1 cellular context compared by ENCODE assay signal in the genomic region with DNA sequence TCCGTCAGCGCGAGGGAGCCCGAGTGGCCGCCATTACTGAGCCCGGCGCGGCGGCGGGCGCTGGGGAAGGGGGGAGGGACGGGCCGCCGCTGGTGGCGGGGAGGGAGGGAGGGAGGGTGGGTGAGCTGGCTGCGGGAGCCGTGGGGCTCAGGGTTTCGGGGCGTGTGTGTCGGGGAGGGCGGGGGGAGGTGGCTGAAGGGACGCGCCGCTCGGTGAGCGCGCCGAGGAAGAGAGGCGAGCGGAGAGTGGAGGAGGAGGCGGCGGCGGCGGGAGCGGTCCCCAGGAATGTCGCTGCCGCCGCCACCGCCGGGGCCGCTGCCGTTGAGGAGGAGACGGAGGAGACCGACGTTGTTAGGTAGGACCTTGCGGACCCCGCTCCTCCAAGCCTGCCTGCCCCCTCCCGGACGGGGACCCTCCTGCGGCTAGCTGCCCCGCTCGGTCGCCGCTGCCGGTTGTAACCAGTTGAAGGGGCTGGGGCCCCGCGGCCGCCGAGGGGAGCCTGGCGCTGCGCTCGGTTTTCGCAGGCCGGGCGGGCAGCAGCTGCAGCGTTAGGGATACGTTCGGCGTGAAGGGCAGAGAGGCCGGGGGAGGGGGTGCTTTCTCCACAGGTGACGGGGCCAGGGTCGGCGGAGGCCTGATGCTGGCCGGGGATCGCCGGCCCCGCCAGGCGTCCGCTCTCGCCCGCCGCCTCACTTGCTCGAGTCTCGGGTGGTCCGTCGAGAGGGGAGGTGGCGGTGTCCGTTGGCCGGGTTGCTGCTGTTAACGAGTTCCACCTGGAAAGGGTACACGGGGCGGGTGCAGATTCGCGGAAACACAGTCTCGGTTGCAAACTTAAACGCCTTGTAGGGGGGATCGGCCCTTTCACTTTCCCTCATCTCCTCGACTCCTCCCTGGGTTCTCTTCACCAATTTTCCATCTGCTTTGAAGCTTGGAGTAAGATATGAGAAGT.
TF ChIP-seq lines count a peak whose summit lies in the region.

Gene ARHGAP5 (plus strand): TSS at position 224 of the 949 bp plus-strand sequence. CDS start 13,366 bp downstream, outside the sequence.

TF ChIP-seq in HepG2, 621 proteins besides CTCF, POLR2A, EP300 and RAD21 (continued from another document and continues in another):
- peak; percentile 78; the same call in 1 of the 2 replicates for TF ChIP-seq TIGD3 (CRISPR knock-in tag; IDR thresholded peaks at IDR 0.05; ENCODE audit: borderline replicate concordance)
- peak; percentile 45; the same call in 1 of the 2 replicates for TF ChIP-seq POLR2AphosphoS5 (IDR thresholded peaks at IDR 0.05; ENCODE audit: low read depth, low read length)
- TF ChIP-seq ZNF616 (CRISPR knock-in tag; IDR thresholded peaks at IDR 0.05; ENCODE audit: low read depth) = peak; percentile 94; the same call in 1 of the 2 replicates
- peak; percentile 77 for TF ChIP-seq MXD1 (CRISPR knock-in tag; IDR thresholded peaks at IDR 0.05)
- TF ChIP-seq, protein P1, sequence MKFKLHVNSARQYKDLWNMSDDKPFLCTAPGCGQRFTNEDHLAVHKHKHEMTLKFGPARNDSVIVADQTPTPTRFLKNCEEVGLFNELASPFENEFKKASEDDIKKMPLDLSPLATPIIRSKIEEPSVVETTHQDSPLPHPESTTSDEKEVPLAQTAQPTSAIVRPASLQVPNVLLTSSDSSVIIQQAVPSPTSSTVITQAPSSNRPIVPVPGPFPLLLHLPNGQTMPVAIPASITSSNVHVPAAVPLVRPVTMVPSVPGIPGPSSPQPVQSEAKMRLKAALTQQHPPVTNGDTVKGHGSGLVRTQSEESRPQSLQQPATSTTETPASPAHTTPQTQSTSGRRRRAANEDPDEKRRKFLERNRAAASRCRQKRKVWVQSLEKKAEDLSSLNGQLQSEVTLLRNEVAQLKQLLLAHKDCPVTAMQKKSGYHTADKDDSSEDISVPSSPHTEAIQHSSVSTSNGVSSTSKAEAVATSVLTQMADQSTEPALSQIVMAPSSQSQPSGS (CRISPR knock-in tag; IDR thresholded peaks at IDR 0.05) = no peak; the same call in 1 of the 2 replicates
- peak; percentile 82 for TF ChIP-seq YEATS4 (CRISPR knock-in tag; IDR thresholded peaks at IDR 0.05; ENCODE audit: borderline replicate concordance)
- no peak for TF ChIP-seq GTF3A (CRISPR knock-in tag; conservative IDR thresholded peaks at IDR 0.05)
- peak; percentile 80 for TF ChIP-seq HNRNPH1 (optimal IDR thresholded peaks at IDR 0.05; ENCODE audit: low read depth, low read length)
- TF ChIP-seq SP1 (IDR thresholded peaks at IDR 0.05) = no peak
- TF ChIP-seq SP1 (CRISPR knock-in tag; IDR thresholded peaks at IDR 0.05) = peak; percentile 17; the same call in 1 of the 2 replicates
- no peak for TF ChIP-seq KIAA2018 (CRISPR knock-in tag; IDR thresholded peaks at IDR 0.05; ENCODE audit: borderline replicate concordance)
- no peak for TF ChIP-seq RCOR2 (CRISPR knock-in tag; IDR thresholded peaks at IDR 0.05)
- no peak for TF ChIP-seq PHF5A (CRISPR knock-in tag; IDR thresholded peaks at IDR 0.05; ENCODE audit: low read depth, unreplicated experiment)
- TF ChIP-seq ZNF775 (CRISPR knock-in tag; IDR thresholded peaks at IDR 0.05; ENCODE audit: borderline replicate concordance) = no peak; the same call in 1 of the 2 replicates
- TF ChIP-seq ZNF33B (CRISPR knock-in tag; IDR thresholded peaks at IDR 0.05) = peak; percentile 85; the same call in 1 of the 2 replicates
- peak; percentile 10; the same call in 1 of the 2 replicates for TF ChIP-seq SP2 (CRISPR knock-in tag; IDR thresholded peaks at IDR 0.05)
- TF ChIP-seq ZNF549 (CRISPR knock-in tag; IDR thresholded peaks at IDR 0.05) = 0 out of 2 replicates have a peak, but pooled peaks have one; percentile 17
- TF ChIP-seq, protein P2, sequence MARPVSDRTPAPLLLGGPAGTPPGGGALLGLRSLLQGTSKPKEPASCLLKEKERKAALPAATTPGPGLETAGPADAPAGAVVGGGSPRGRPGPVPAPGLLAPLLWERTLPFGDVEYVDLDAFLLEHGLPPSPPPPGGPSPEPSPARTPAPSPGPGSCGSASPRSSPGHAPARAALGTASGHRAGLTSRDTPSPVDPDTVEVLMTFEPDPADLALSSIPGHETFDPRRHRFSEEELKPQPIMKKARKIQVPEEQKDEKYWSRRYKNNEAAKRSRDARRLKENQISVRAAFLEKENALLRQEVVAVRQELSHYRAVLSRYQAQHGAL (CRISPR knock-in tag; IDR thresholded peaks at IDR 0.05; ENCODE audit: not compliant biosample characterization) = no peak
- TF ChIP-seq, protein P3, sequence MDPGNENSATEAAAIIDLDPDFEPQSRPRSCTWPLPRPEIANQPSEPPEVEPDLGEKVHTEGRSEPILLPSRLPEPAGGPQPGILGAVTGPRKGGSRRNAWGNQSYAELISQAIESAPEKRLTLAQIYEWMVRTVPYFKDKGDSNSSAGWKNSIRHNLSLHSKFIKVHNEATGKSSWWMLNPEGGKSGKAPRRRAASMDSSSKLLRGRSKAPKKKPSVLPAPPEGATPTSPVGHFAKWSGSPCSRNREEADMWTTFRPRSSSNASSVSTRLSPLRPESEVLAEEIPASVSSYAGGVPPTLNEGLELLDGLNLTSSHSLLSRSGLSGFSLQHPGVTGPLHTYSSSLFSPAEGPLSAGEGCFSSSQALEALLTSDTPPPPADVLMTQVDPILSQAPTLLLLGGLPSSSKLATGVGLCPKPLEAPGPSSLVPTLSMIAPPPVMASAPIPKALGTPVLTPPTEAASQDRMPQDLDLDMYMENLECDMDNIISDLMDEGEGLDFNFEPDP (CRISPR knock-in tag; conservative IDR thresholded peaks at IDR 0.05) = 0 out of 2 replicates have a peak, but pooled peaks have one; percentile 53
- no peak for TF ChIP-seq ASH2L (IDR thresholded peaks at IDR 0.05; ENCODE audit: insufficient read length, low read depth, low read length)
- TF ChIP-seq KLF13 (CRISPR knock-in tag; IDR thresholded peaks at IDR 0.05) = no peak
- TF ChIP-seq, protein P4, sequence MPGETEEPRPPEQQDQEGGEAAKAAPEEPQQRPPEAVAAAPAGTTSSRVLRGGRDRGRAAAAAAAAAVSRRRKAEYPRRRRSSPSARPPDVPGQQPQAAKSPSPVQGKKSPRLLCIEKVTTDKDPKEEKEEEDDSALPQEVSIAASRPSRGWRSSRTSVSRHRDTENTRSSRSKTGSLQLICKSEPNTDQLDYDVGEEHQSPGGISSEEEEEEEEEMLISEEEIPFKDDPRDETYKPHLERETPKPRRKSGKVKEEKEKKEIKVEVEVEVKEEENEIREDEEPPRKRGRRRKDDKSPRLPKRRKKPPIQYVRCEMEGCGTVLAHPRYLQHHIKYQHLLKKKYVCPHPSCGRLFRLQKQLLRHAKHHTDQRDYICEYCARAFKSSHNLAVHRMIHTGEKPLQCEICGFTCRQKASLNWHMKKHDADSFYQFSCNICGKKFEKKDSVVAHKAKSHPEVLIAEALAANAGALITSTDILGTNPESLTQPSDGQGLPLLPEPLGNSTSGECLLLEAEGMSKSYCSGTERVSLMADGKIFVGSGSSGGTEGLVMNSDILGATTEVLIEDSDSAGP (CRISPR knock-in tag; IDR thresholded peaks at IDR 0.05; ENCODE audit: borderline replicate concordance) = peak; percentile 86
- no peak for TF ChIP-seq PAWR (CRISPR knock-in tag; IDR thresholded peaks at IDR 0.05; ENCODE audit: borderline replicate concordance)
- TF ChIP-seq ZNF430 (CRISPR knock-in tag; IDR thresholded peaks at IDR 0.05) = peak; percentile 90
- no peak for TF ChIP-seq TCF7 (IDR thresholded peaks at IDR 0.05; ENCODE audit: low read depth)
- TF ChIP-seq, protein P5, sequence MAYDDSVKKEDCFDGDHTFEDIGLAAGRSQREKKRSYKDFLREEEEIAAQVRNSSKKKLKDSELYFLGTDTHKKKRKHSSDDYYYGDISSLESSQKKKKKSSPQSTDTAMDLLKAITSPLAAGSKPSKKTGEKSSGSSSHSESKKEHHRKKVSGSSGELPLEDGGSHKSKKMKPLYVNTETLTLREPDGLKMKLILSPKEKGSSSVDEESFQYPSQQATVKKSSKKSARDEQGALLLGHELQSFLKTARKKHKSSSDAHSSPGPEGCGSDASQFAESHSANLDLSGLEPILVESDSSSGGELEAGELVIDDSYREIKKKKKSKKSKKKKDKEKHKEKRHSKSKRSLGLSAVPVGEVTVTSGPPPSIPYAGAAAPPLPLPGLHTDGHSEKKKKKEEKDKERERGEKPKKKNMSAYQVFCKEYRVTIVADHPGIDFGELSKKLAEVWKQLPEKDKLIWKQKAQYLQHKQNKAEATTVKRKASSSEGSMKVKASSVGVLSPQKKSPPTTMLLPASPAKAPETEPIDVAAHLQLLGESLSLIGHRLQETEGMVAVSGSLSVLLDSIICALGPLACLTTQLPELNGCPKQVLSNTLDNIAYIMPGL (CRISPR knock-in tag; IDR thresholded peaks at IDR 0.05; ENCODE audit: borderline replicate concordance in 1 of 2, low read depth in 1 of 2) = peak; percentile 93 to 95
- TF ChIP-seq STAT6 (CRISPR knock-in tag; IDR thresholded peaks at IDR 0.05; ENCODE audit: borderline replicate concordance) = no peak; the same call in none of the 2 replicates
